Comparison of ENCODE assay signal across 1 cellular context in genomic region chr17:418421-418751, GRCh38.
TF ChIP-seq lines count a peak whose summit lies in the region.

No MANE protein-coding gene starts in this region.

TF ChIP-seq in K562, 482 proteins besides CTCF, POLR2A, EP300 and RAD21:
- TF ChIP-seq ZNF512 (tag; IDR thresholded peaks at IDR 0.05) (peak; percentile 2; the same call in 1 of the 2 replicates), THAP12 (CRISPR knock-in tag; IDR thresholded peaks at IDR 0.05) (no peak), SMARCA4 (IDR thresholded peaks at IDR 0.05) (no peak), NFE2 (IDR thresholded peaks at IDR 0.05; ENCODE audit: low read depth) (peak; percentile 27; the same call in 1 of the 2 replicates), ZNF354B (CRISPR knock-in tag; IDR thresholded peaks at IDR 0.05) (no peak)
